1 cellular context compared by ENCODE assay signal in the genomic region with DNA sequence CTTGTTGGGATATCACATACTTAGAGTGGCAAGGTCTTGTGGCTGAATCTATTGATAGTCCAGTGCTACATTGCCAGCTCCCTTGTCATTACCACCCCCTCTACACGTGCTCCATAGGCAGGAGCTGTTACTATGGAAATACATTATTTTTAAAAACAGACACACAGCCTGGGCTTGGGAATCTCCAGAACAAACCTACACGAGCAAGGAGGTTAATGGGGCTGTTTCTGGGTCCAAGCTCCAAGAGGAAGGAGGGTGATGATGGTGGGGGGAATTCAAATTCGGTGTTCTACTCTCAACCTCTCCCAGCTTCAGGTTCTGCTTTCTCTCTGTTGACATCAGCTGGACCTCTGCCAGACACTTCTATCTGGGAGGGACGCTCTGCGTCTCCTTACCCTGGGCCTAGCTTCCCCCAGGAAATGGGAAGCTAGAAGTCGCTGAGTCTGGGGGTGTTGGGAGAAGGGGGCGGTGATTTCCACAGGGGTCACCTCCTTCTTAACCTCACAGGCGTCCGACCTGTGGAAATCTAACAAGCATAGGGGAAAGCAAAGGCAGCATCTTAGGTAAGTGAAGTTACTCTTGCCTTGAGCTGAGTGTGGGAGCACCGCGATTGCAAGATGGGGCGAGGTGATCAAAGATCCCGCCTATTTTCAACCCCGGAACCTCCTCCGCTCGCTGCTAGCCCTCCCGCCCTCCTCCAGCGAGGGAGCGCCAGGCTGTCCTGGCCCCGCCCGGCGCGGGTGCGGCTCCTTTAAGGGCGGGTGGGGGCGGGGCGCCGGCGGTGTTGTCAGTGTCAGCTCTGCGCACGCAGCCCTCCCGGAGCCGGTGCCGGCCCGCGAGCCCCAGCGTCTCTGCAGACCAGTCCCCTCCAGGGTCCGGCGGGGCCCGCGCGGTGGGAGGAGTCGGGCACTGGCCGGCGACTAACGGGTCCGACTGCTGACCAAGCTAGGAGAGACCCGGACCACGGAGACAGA.
TF ChIP-seq lines count a peak whose summit lies in the region.

Gene C2CD2L, plus strand, starts transcription at position 781 of the 974 bp plus-strand sequence. CDS start 398 bp downstream, outside the sequence.

TF ChIP-seq in HEK293, 187 proteins besides CTCF, POLR2A, EP300 and RAD21 (continued from another document and continues in another):
- TF ChIP-seq ZNF132 (tag by site-specific recombination; IDR thresholded peaks at IDR 0.05; ENCODE audit: borderline replicate concordance) (no peak), ZNF423 (tag by site-specific recombination; IDR thresholded peaks at IDR 0.05) (no peak), ZNF184 (tag by site-specific recombination; IDR thresholded peaks at IDR 0.05) (no peak), ZNF785 (tag by site-specific recombination; IDR thresholded peaks at IDR 0.05) (no peak; the same call in 1 of the 2 replicates), OSR2 (tag by site-specific recombination; IDR thresholded peaks at IDR 0.05) (no peak), ZNF274 (IDR thresholded peaks at IDR 0.05; ENCODE audit: low read length) (no peak), ZNF274 (tag by site-specific recombination; IDR thresholded peaks at IDR 0.05; ENCODE audit: borderline replicate concordance) (no peak), ZNF202 (tag by site-specific recombination; IDR thresholded peaks at IDR 0.05; ENCODE audit: borderline replicate concordance) (no peak), ZNF18 (tag by site-specific recombination; IDR thresholded peaks at IDR 0.05) (no peak), ZNF558 (tag by site-specific recombination; IDR thresholded peaks at IDR 0.05) (0 out of 2 replicates have a peak, but pooled peaks have one; percentile 43), ZNF311 (tag by site-specific recombination; IDR thresholded peaks at IDR 0.05; ENCODE audit: borderline replicate concordance) (no peak), ZNF621 (tag by site-specific recombination; IDR thresholded peaks at IDR 0.05) (no peak), KLF16 (tag by site-specific recombination; IDR thresholded peaks at IDR 0.05) (no peak), ZBTB21 (tag by site-specific recombination; IDR thresholded peaks at IDR 0.05) (no peak), ZNF280C (tag by site-specific recombination; IDR thresholded peaks at IDR 0.05) (no peak), ZNF747 (tag by site-specific recombination; IDR thresholded peaks at IDR 0.05) (no peak), ZSCAN16 (tag by site-specific recombination; IDR thresholded peaks at IDR 0.05) (no peak), RBAK (tag by site-specific recombination; IDR thresholded peaks at IDR 0.05) (no peak), PATZ1 (tag by site-specific recombination; IDR thresholded peaks at IDR 0.05) (peak; percentile 62; the same call in 1 of the 2 replicates), REPIN1 (tag by site-specific recombination; IDR thresholded peaks at IDR 0.05; ENCODE audit: low read depth) (no peak), ZNF2 (tag by site-specific recombination; IDR thresholded peaks at IDR 0.05) (no peak), ZNF830 (tag by site-specific recombination; IDR thresholded peaks at IDR 0.05; ENCODE audit: low read depth) (no peak), ZNF133 (tag by site-specific recombination; IDR thresholded peaks at IDR 0.05) (no peak), PRDM1 (tag by site-specific recombination; IDR thresholded peaks at IDR 0.05) (0 out of 2 replicates have a peak, but pooled peaks have one; percentile 31), ATF2 (tag by site-specific recombination; IDR thresholded peaks at IDR 0.05; ENCODE audit: low read depth) (no peak), ZNF660 (tag by site-specific recombination; IDR thresholded peaks at IDR 0.05) (peak; percentile 13; the same call in 1 of the 2 replicates), ZNF664 (tag by site-specific recombination; IDR thresholded peaks at IDR 0.05) (no peak), ZNF426 (tag by site-specific recombination; IDR thresholded peaks at IDR 0.05) (no peak), HIC1 (tag by site-specific recombination; IDR thresholded peaks at IDR 0.05) (no peak), GFI1B (tag by site-specific recombination; IDR thresholded peaks at IDR 0.05) (no peak), ZFP37 (tag by site-specific recombination; IDR thresholded peaks at IDR 0.05) (no peak)
- TF ChIP-seq, protein P1, sequence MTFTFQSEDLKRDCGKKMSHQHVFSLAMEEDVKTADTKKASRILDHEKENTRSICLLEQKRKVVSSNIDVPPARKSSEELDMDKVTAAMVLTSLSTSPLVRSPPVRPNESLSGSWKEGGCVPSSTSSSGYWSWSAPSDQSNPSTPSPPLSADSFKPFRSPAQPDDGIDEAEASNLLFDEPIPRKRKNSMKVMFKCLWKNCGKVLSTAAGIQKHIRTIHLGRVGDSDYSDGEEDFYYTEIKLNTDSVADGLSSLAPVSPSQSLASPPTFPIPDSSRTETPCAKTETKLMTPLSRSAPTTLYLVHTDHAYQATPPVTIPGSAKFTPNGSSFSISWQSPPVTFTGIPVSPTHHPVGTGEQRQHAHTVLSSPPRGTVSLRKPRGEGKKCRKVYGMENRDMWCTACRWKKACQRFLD (tag by site-specific recombination; IDR thresholded peaks at IDR 0.05): no peak
- TF ChIP-seq, protein P2, sequence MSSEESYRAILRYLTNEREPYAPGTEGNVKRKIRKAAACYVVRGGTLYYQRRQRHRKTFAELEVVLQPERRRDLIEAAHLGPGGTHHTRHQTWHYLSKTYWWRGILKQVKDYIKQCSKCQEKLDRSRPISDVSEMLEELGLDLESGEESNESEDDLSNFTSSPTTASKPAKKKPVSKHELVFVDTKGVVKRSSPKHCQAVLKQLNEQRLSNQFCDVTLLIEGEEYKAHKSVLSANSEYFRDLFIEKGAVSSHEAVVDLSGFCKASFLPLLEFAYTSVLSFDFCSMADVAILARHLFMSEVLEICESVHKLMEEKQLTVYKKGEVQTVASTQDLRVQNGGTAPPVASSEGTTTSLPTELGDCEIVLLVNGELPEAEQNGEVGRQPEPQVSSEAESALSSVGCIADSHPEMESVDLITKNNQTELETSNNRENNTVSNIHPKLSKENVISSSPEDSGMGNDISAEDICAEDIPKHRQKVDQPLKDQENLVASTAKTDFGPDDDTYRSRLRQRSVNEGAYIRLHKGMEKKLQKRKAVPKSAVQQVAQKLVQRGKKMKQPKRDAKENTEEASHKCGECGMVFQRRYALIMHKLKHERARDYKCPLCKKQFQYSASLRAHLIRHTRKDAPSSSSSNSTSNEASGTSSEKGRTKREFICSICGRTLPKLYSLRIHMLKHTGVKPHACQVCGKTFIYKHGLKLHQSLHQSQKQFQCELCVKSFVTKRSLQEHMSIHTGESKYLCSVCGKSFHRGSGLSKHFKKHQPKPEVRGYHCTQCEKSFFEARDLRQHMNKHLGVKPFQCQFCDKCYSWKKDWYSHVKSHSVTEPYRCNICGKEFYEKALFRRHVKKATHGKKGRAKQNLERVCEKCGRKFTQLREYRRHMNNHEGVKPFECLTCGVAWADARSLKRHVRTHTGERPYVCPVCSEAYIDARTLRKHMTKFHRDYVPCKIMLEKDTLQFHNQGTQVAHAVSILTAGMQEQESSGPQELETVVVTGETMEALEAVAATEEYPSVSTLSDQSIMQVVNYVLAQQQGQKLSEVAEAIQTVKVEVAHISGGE (tag by site-specific recombination; conservative IDR thresholded peaks at IDR 0.05; ENCODE audit: low read depth): peak; percentile 62
- TF ChIP-seq, protein P3, sequence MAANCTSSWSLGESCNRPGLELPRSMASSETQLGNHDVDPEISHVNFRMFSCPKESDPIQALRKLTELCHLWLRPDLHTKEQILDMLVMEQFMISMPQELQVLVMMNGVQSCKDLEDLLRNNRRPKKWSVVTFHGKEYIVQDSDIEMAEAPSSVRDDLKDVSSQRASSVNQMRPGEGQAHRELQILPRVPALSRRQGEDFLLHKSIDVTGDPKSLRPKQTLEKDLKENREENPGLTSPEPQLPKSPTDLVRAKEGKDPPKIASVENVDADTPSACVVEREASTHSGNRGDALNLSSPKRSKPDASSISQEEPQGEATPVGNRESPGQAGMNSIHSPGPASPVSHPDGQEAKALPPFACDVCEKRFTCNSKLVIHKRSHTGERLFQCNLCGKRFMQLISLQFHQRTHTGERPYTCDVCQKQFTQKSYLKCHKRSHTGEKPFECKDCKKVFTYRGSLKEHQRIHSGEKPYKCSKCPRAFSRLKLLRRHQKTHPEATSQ (tag by site-specific recombination; IDR thresholded peaks at IDR 0.05): no peak
- TF ChIP-seq, protein P4, sequence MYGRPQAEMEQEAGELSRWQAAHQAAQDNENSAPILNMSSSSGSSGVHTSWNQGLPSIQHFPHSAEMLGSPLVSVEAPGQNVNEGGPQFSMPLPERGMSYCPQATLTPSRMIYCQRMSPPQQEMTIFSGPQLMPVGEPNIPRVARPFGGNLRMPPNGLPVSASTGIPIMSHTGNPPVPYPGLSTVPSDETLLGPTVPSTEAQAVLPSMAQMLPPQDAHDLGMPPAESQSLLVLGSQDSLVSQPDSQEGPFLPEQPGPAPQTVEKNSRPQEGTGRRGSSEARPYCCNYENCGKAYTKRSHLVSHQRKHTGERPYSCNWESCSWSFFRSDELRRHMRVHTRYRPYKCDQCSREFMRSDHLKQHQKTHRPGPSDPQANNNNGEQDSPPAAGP (tag by site-specific recombination; IDR thresholded peaks at IDR 0.05): no peak; the same call in 1 of the 2 replicates
